8 cellular contexts compared by ENCODE assay signal in genomic region chr18:63366991-63367240, GRCh38. TPM values are rescaled to one million over a fixed set of nuclear protein-coding genes. Genes with fewer than 3 reads are reported as not detected.
DNase-seq lines count a peak whose midpoint lies in the region; ATAC-seq and TF ChIP-seq lines count a peak whose summit lies in the region.

TSS of gene KDSR (minus strand) at chr18:63367206. CDS start at chr18:63367118, 88 bp downstream.

- POLR2A ChIA-PET in activated CD4-positive, alpha-beta memory T cell treated with anti-CD3 and anti-CD28 coated beads, Interleukin-2, amount 10 ng/mL, durations not matched to agents 7 days and 5 days (lab: Charles Lee) = interaction anchor here (0.8 to 3.7 kb wide), 11 partner anchors 10 to 215 kb away, joined by 3 to 49 read pairs (median 7); partner anchors contain the start of gene VPS4B

- TF ChIP-seq CTCF in heart left ventricle (IDR thresholded peaks at IDR 0.05) = peak in 1 of 12 donors; percentile 15

- peaks cover 0 to 30% (median 16%) of the 10 kb centered on the region in 12 donors for H3K4me1 ChIP-seq in heart left ventricle

- peaks cover 50% of the 10 kb centered on the region for H3K4me1 Mint-ChIP-seq in activated CD4-positive, alpha-beta memory T cell treated with anti-CD3 and anti-CD28 coated beads, Interleukin-2, amount 10 ng/mL, durations not matched to agents 7 days and 5 days

- TF ChIP-seq POLR2A in heart left ventricle (IDR thresholded peaks at IDR 0.05) = no peak

- H3K27me3 Mint-ChIP-seq in activated CD4-positive, alpha-beta memory T cell treated with anti-CD3 and anti-CD28 coated beads, Interleukin-2, amount 10 ng/mL, durations not matched to agents 7 days and 5 days = no peaks in the 10 kb centered on the region

- peaks cover 35% of the 10 kb centered on the region for H3K36me3 Mint-ChIP-seq in activated CD4-positive, alpha-beta memory T cell treated with anti-CD3 and anti-CD28 coated beads, Interleukin-2, amount 10 ng/mL, durations not matched to agents 7 days and 5 days (ENCODE audit: low read depth)

- peak within 1 kb of the TSS; percentile 88 to 100 (median 98) for H3K27ac ChIP-seq in heart left ventricle

- H3K9me3 Mint-ChIP-seq in activated CD4-positive, alpha-beta memory T cell treated with anti-CD3 and anti-CD28 coated beads, Interleukin-2, amount 10 ng/mL, durations not matched to agents 7 days and 5 days = peaks cover 20% of the 10 kb centered on the region

- H3K4me3 ChIP-seq in H7 (ENCODE audit: insufficient read depth, low read depth, low read length) (peak within 1 kb of the TSS; percentile 86), heart left ventricle (peak within 1 kb of the TSS; percentile 77 to 98 (median 92))

- 0% methylated on average over 25 to 27 of the region's 27 CpGs; no CpG with 5 or more reads in 1 of the 4 donors for WGBS in heart left ventricle, 4 donors

- intact Hi-C loops in heart left ventricle (cut with DNase I) = loop anchor here in 9 of 10 donors (1.0 to 10.0 kb wide), 5 partner anchors 35 to 1180 kb away; partner anchors contain the start of genes VPS4B (in 9 of the 9), PIGN (in 1 of the 9) and RELCH (in 1 of the 9)

- no peaks in the 10 kb centered on the region for H3K9me3 ChIP-seq in heart left ventricle

- no peak for DNase-seq in H7
- no peak for DNase-seq in activated CD4-positive, alpha-beta memory T cell treated with anti-CD3 and anti-CD28 coated beads, Interleukin-2, amount 10 ng/mL, durations not matched to agents 7 days and 5 days
- DNase-seq in heart left ventricle = no peak
- no peak for DNase-seq in renal cortical epithelial cell (ENCODE audit: low read depth)
- DNase-seq in NCI-H345 (lab: John Stamatoyannopoulos, UW) = no peak

- H3K4me3 Mint-ChIP-seq in activated CD4-positive, alpha-beta memory T cell treated with anti-CD3 and anti-CD28 coated beads, Interleukin-2, amount 10 ng/mL, durations not matched to agents 7 days and 5 days = peak within 1 kb of the TSS; percentile 92

- peaks cover 5% of the 10 kb centered on the region for H3K36me3 ChIP-seq in H7 (replicated peaks; ENCODE audit: control insufficient read depth, insufficient read depth, low read length)
- H3K36me3 ChIP-seq in heart left ventricle = peaks cover 0 to 11% (median 10%) of the 10 kb centered on the region in 9 donors

- CTCF ChIA-PET in activated CD4-positive, alpha-beta memory T cell treated with anti-CD3 and anti-CD28 coated beads, Interleukin-2, amount 10 ng/mL, durations not matched to agents 7 days and 5 days (lab: Charles Lee) = interaction anchor here (1.8 kb wide), 1 partner anchor 27 kb away, joined by 13 read pairs; no protein-coding TSS in a partner anchor

- no peak for ATAC-seq in heart left ventricle
- no peak for ATAC-seq in GM19455 (IDR thresholded peaks at IDR 0.05; ENCODE audit: unreplicated experiment)
- no peak for ATAC-seq in HG03521 (IDR thresholded peaks at IDR 0.05; ENCODE audit: unreplicated experiment)
- ATAC-seq in HG03342 (IDR thresholded peaks at IDR 0.05; ENCODE audit: unreplicated experiment) = no peak

- no peaks in the 10 kb centered on the region for H3K27me3 ChIP-seq in H7 (ENCODE audit: control insufficient read depth, insufficient read depth, low read length)
- no peaks in the 10 kb centered on the region for H3K27me3 ChIP-seq in heart left ventricle

- H3K27ac Mint-ChIP-seq in activated CD4-positive, alpha-beta memory T cell treated with anti-CD3 and anti-CD28 coated beads, Interleukin-2, amount 10 ng/mL, durations not matched to agents 7 days and 5 days = peak within 1 kb of the TSS; percentile 77

RNA-seq across cellular contexts. Expression of gene KDSR, which starts in this region (rescaled TPM):
- 21.1 and 23.9 TPM in 2 replicates for total RNA-seq in H7 (2014; rRNA removed; shearing (Covaris generic))
- total RNA-seq in activated CD4-positive, alpha-beta memory T cell treated with anti-CD3 and anti-CD28 coated beads, Interleukin-2, amount 10 ng/mL, durations not matched to agents 7 days and 5 days = 10 to 100 TPM; 60.9 to 66.4 TPM
- total RNA-seq in heart left ventricle = 10 to 100 TPM; 26.3 to 45.6 (median 41.4) TPM
- polyA plus RNA-seq in heart left ventricle = 10 to 100 TPM; 10.7 to 36.5 TPM
- 26.2 and 75.1 TPM in 2 replicates for total RNA-seq in renal cortical epithelial cell
